In genomic region chr16:50247123-50247905, GRCh38 we compare ENCODE assay signal across 2 cellular contexts.
TF ChIP-seq lines count a peak whose summit lies in the region.

No MANE protein-coding gene starts in this region.

TF ChIP-seq in HEK293, 187 proteins besides CTCF, POLR2A, EP300 and RAD21 (continued from another document):
- no peak for TF ChIP-seq ZNF704 (tag by site-specific recombination; IDR thresholded peaks at IDR 0.05)
- peak; percentile 22; the same call in 1 of the 2 replicates for TF ChIP-seq ZNF664 (tag by site-specific recombination; IDR thresholded peaks at IDR 0.05)
- no peak for TF ChIP-seq HOXD13 (CRISPR knock-in tag; IDR thresholded peaks at IDR 0.05; ENCODE audit: borderline replicate concordance)
- peak; percentile 71; the same call in 1 of the 2 replicates for TF ChIP-seq ZNF362 (tag by site-specific recombination; IDR thresholded peaks at IDR 0.05)

TF ChIP-seq in GM12878, 131 proteins besides CTCF, POLR2A, EP300 and RAD21 (continued from another document):
- TF ChIP-seq HSF1 (IDR thresholded peaks at IDR 0.05; ENCODE audit: low read depth, low read length) (no peak), ZNF384 (IDR thresholded peaks at IDR 0.05; ENCODE audit: borderline replicate concordance, low read depth, low read length) (no peak), NRF1 (conservative IDR thresholded peaks at IDR 0.05; ENCODE audit: low read depth, low read length) (no peak), STAT3 (IDR thresholded peaks at IDR 0.05; ENCODE audit: low read depth, low read length) (no peak), EGR1 (IDR thresholded peaks at IDR 0.05; ENCODE audit: borderline replicate concordance in 1 of 2, low read depth in 2 of 2, low read length in 2 of 2) (no peak), ZNF24 (IDR thresholded peaks at IDR 0.05) (no peak), TCF7 (IDR thresholded peaks at IDR 0.05; ENCODE audit: borderline replicate concordance) (no peak), YY1 (IDR thresholded peaks at IDR 0.05; ENCODE audit: low read depth, low read length) (no peak), BRCA1 (IDR thresholded peaks at IDR 0.05; ENCODE audit: low read depth, low read length) (no peak), IRF5 (IDR thresholded peaks at IDR 0.05; ENCODE audit: borderline replicate concordance) (no peak), BACH1 (IDR thresholded peaks at IDR 0.05; ENCODE audit: borderline replicate concordance) (no peak), HDGF (IDR thresholded peaks at IDR 0.05) (no peak), BMI1 (IDR thresholded peaks at IDR 0.05; ENCODE audit: borderline replicate concordance) (no peak), JUNB (IDR thresholded peaks at IDR 0.05) (no peak), ZBTB4 (CRISPR knock-in tag; IDR thresholded peaks at IDR 0.05) (no peak), DPF2 (IDR thresholded peaks at IDR 0.05) (no peak)
TF ChIP-seq in GM12878: peak in this region for 0.
